ENCODE assay signal across 10 cellular contexts in the genomic region with DNA sequence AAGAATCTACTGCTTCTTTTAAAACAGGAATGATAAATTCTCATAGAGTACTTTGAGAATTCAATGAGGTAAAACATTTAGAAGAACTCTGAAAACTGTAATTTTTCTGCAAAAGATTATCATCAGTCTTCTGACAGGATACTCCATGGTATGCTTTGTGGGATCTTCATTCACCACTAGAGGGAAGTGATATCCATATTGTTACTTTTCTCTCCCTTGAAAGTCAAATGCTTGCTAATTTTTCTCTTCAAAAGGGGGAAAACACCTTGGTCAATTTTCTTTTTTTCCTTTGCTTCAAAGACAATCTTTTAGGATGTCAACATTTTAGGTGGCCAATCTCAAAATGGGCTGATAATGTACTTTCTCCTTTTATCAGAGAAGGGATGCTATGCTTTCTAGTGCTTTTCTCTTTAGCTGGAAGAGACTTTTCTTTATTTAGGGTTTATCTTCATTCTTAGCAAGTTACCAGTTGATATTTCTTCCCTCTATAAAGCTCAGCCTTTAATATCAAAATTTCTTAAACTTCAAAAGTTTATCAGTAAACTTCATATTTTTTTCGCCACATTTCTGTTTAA.
DNase-seq lines count a peak whose midpoint lies in the region; ATAC-seq and TF ChIP-seq lines count a peak whose summit lies in the region.
"Had no signal": no experiment of that assay in that cellular context is flagged by ENCODE, and none has a peak within 500 bp of the region (broad histone marks: within the 10 kb centered on the region; RNA-seq: fewer than 3 reads in every experiment).

No MANE protein-coding gene starts in this region.

- POLR2A ChIA-PET in PC-3 (lab: Charles Lee; ENCODE audit: unreplicated experiment), result no interaction called here

- no peaks in the 10 kb centered on the region for H3K27me3 Mint-ChIP-seq in activated T-cell treated with anti-CD3 and anti-CD28 coated beads, Interleukin-2, amount 50 U/mL, for 24 hours
- H3K27me3 Mint-ChIP-seq: activated CD4-positive, alpha-beta T cell treated with anti-CD3 and anti-CD28 coated beads for 36 hours; CD4-positive, alpha-beta memory T cell had no signal

- no peak overlapping the region for H3K9ac ChIP-seq in PC-3 (ENCODE audit: low read length)

- H2AFZ ChIP-seq in PC-3 (ENCODE audit: low read length), result no peak overlapping the region

- H3K27ac Mint-ChIP-seq in activated T-cell treated with anti-CD3 and anti-CD28 coated beads, Interleukin-2, amount 50 U/mL, for 24 hours, result no peak overlapping the region
- H3K27ac Mint-ChIP-seq: activated CD4-positive, alpha-beta T cell treated with anti-CD3 and anti-CD28 coated beads for 36 hours; CD4-positive, alpha-beta memory T cell had no signal

- intact Hi-C loops in PC-3 (cut with micrococcal nuclease), result loop anchor here (1.0 to 10.0 kb wide), 6 partner anchors 44 to 915 kb away; partner anchors contain the start of gene NEGR1

- no peaks in the 10 kb centered on the region for H3K36me3 Mint-ChIP-seq in activated T-cell treated with anti-CD3 and anti-CD28 coated beads, Interleukin-2, amount 50 U/mL, for 24 hours (ENCODE audit: low read depth)
- H3K36me3 Mint-ChIP-seq: CD4-positive, alpha-beta memory T cell had no signal

- H3K79me2 ChIP-seq in PC-3 (ENCODE audit: low read length), result no peaks in the 10 kb centered on the region

- no peak overlapping the region for H3K27ac ChIP-seq in PC-3 (ENCODE audit: low read length)

- no peaks in the 10 kb centered on the region for H3K9me3 ChIP-seq in PC-3 (ENCODE audit: low read length)

- no peaks in the 10 kb centered on the region for H3K4me1 Mint-ChIP-seq in activated T-cell treated with anti-CD3 and anti-CD28 coated beads, Interleukin-2, amount 50 U/mL, for 24 hours (ENCODE audit: low read depth)
- H3K4me1 Mint-ChIP-seq: activated CD4-positive, alpha-beta T cell treated with anti-CD3 and anti-CD28 coated beads for 36 hours; CD4-positive, alpha-beta memory T cell had no signal

- no peaks in the 10 kb centered on the region for H3K36me3 ChIP-seq in PC-3 (ENCODE audit: low read depth, low read length)

- BruUV-seq in PC-3 (replicated peaks; lab: Mats Ljungman, UMichigan), result no TSS peak

- no peaks in the 10 kb centered on the region for H3K4me1 ChIP-seq in PC-3 (ENCODE audit: insufficient read depth, low read length)

- no peak overlapping the region for H3K4me3 ChIP-seq in PC-3 (ENCODE audit: low read length)

- no peaks in the 10 kb centered on the region for H4K20me1 ChIP-seq in PC-3 (ENCODE audit: low read length)

- no peak overlapping the region for H3K4me2 ChIP-seq in PC-3 (ENCODE audit: low read length)

- CTCF ChIA-PET in PC-3 (lab: Charles Lee), result interaction anchor here (0.5 to 0.7 kb wide), 2 partner anchors 9 to 108 kb away, joined by 5 to 6 read pairs; no protein-coding TSS in a partner anchor

- DNase-seq in NCI-H82 (lab: John Stamatoyannopoulos, UW) (peak; percentile 15), NCI-H82 treated with DMSO at 0.1 percent for 48 hours (lab: John Stamatoyannopoulos, UW; ENCODE audit: unreplicated experiment) (no peak), PC-3 (peak; percentile 59), fibroblast of peridontal ligament (ENCODE audit: extremely low read depth) (peak; percentile 63), superior temporal gyrus (ENCODE audit: extremely low spot score) (peak; percentile 72), hepatic stellate cell (ENCODE audit: low spot score) (no peak), DMS79 treated with DMSO at 0.1 percent for 48 hours (lab: John Stamatoyannopoulos, UW) (no peak)
- no peak for DNase-seq in activated T-cell treated with anti-CD3 and anti-CD28 coated beads, Interleukin-2, amount 50 U/mL, for 24 hours
- DNase-seq: activated CD4-positive, alpha-beta T cell treated with anti-CD3 and anti-CD28 coated beads for 36 hours; CD4-positive, alpha-beta memory T cell had no signal

- no peaks in the 10 kb centered on the region for H3K9me2 ChIP-seq in PC-3 (replicated peaks; ENCODE audit: low read length)

- H3F3A ChIP-seq in PC-3 (ENCODE audit: low read length, unreplicated experiment), result no peaks in the 10 kb centered on the region

- ATAC-seq in PC-3, result peak; percentile 81
- ATAC-seq: activated CD4-positive, alpha-beta T cell treated with anti-CD3 and anti-CD28 coated beads for 36 hours had no signal

- no peaks in the 10 kb centered on the region for H3K9me3 Mint-ChIP-seq in activated T-cell treated with anti-CD3 and anti-CD28 coated beads, Interleukin-2, amount 50 U/mL, for 24 hours

- peak; percentile 88 for TF ChIP-seq CTCF in PC-3 (conservative IDR thresholded peaks at IDR 0.05; ENCODE audit: low read depth, low read length)

- H3K4me3 Mint-ChIP-seq in activated T-cell treated with anti-CD3 and anti-CD28 coated beads, Interleukin-2, amount 50 U/mL, for 24 hours, result no peak overlapping the region
- H3K4me3 Mint-ChIP-seq: activated CD4-positive, alpha-beta T cell treated with anti-CD3 and anti-CD28 coated beads for 36 hours; CD4-positive, alpha-beta memory T cell had no signal

- H3K27me3 ChIP-seq in PC-3 (ENCODE audit: low read length), result no peaks in the 10 kb centered on the region

Comparison
In these comparisons a context has a peak if more than half of its experiments do, and no peak if none do; other contexts are left out.
1. DNase-seq: peak in NCI-H82 (single experiment), PC-3 (single experiment), fibroblast of peridontal ligament (single experiment) and superior temporal gyrus (single experiment); none in NCI-H82 treated with DMSO at 0.1 percent for 48 hours (single experiment), hepatic stellate cell (single experiment), DMS79 treated with DMSO at 0.1 percent for 48 hours (single experiment) and activated T-cell treated with anti-CD3 and anti-CD28 coated beads, Interleukin-2, amount 50 U/mL, for 24 hours (single experiment).